In the genomic region with DNA sequence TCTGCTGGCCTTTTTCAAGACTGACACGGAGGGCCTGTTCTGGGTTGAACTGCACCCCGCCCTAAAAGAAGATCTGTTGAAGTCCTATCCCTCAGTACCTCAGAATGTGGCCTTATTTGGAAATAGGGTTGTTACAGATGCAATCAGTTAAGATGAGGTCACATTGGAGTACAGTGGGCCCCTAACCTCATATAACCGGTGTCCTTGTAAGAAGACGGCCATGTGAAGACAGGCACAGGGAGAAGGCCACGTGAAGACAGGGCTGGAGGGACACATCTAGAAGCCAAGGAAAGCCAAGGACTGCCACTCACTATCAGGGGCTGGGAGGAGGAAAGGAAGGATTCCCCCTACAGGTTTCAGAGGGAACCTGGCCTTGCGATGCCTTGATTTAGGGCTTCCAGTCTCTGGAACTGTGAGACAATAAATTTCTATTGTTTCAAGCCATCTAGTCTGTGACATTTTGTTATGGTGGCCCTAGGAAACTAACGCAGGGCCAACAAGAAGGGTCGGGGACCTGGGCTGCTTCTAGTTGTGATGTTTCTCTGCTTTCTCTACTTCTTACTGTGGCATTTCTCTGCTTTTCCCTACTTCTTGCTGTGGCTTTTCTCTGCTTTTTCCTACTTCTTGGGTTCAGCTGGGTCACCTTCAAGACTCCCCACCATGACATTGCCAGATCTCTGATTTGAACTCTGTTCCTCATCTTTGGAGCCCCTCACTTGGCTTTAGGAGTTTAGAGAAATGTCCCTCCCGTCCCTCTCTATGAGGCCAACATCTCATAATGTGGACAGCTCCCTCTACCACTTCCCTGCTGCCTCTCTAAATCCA, we compare ENCODE assay signal across 1 cellular context.
TF ChIP-seq lines count a peak whose summit lies in the region.

No MANE protein-coding gene starts in this region.

TF ChIP-seq in K562, 482 proteins besides CTCF, POLR2A, EP300 and RAD21 (continued from another document and continues in another):
- TF ChIP-seq AFF1 (IDR thresholded peaks at IDR 0.05; ENCODE audit: low read depth in 1 of 2, partially characterized antibody in 2 of 2) = no peak
- TF ChIP-seq, protein P1, sequence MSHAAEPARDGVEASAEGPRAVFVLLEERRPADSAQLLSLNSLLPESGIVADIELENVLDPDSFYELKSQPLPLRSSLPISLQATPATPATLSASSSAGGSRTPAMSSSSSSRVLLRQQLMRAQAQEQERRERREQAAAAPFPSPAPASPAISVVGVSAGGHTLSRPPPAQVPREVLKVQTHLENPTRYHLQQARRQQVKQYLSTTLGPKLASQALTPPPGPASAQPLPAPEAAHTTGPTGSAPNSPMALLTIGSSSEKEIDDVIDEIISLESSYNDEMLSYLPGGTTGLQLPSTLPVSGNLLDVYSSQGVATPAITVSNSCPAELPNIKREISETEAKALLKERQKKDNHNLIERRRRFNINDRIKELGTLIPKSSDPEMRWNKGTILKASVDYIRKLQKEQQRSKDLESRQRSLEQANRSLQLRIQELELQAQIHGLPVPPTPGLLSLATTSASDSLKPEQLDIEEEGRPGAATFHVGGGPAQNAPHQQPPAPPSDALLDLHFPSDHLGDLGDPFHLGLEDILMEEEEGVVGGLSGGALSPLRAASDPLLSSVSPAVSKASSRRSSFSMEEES (CRISPR knock-in tag; IDR thresholded peaks at IDR 0.05) = no peak
- no peak for TF ChIP-seq BRCA1 (IDR thresholded peaks at IDR 0.05)
- no peak for TF ChIP-seq BRCA1 (CRISPR knock-in tag; IDR thresholded peaks at IDR 0.05)
- no peak for TF ChIP-seq STAT6 (CRISPR knock-in tag; IDR thresholded peaks at IDR 0.05)
- no peak for TF ChIP-seq ESRRB (CRISPR knock-in tag; IDR thresholded peaks at IDR 0.05; ENCODE audit: borderline replicate concordance)
- no peak for TF ChIP-seq SP2 (IDR thresholded peaks at IDR 0.05; ENCODE audit: extremely low read depth, low read depth, low read length, poor library complexity, severe bottlenecking)
- TF ChIP-seq ELK1 (CRISPR knock-in tag; IDR thresholded peaks at IDR 0.05) = no peak
- TF ChIP-seq HSF4 (CRISPR knock-in tag; IDR thresholded peaks at IDR 0.05; ENCODE audit: borderline replicate concordance) = no peak
- TF ChIP-seq, protein P2, sequence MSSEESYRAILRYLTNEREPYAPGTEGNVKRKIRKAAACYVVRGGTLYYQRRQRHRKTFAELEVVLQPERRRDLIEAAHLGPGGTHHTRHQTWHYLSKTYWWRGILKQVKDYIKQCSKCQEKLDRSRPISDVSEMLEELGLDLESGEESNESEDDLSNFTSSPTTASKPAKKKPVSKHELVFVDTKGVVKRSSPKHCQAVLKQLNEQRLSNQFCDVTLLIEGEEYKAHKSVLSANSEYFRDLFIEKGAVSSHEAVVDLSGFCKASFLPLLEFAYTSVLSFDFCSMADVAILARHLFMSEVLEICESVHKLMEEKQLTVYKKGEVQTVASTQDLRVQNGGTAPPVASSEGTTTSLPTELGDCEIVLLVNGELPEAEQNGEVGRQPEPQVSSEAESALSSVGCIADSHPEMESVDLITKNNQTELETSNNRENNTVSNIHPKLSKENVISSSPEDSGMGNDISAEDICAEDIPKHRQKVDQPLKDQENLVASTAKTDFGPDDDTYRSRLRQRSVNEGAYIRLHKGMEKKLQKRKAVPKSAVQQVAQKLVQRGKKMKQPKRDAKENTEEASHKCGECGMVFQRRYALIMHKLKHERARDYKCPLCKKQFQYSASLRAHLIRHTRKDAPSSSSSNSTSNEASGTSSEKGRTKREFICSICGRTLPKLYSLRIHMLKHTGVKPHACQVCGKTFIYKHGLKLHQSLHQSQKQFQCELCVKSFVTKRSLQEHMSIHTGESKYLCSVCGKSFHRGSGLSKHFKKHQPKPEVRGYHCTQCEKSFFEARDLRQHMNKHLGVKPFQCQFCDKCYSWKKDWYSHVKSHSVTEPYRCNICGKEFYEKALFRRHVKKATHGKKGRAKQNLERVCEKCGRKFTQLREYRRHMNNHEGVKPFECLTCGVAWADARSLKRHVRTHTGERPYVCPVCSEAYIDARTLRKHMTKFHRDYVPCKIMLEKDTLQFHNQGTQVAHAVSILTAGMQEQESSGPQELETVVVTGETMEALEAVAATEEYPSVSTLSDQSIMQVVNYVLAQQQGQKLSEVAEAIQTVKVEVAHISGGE (CRISPR knock-in tag; IDR thresholded peaks at IDR 0.05) = 0 out of 6 replicates have a peak, but pooled peaks of 1 of the 3 experiments have one; percentile 71
- TF ChIP-seq CXXC5 (CRISPR knock-in tag; IDR thresholded peaks at IDR 0.05) = peak; percentile 58; the same call in 1 of the 2 replicates
- no peak for TF ChIP-seq DDX20 (tag; IDR thresholded peaks at IDR 0.05; ENCODE audit: low read depth)
- no peak for TF ChIP-seq PHB2 (IDR thresholded peaks at IDR 0.05; ENCODE audit: low read depth)
- no peak for TF ChIP-seq ZNF212 (CRISPR knock-in tag; IDR thresholded peaks at IDR 0.05)
- 0 out of 2 replicates have a peak, but pooled peaks have one; percentile 20 for TF ChIP-seq XRCC5 (IDR thresholded peaks at IDR 0.05; ENCODE audit: low read depth, low read length)
- TF ChIP-seq NONO (IDR thresholded peaks at IDR 0.05; ENCODE audit: low read depth in 2 of 2, low read length in 1 of 2) = no peak
- TF ChIP-seq TARDBP (IDR thresholded peaks at IDR 0.05) = no peak
- no peak for TF ChIP-seq TAF15 (IDR thresholded peaks at IDR 0.05; ENCODE audit: low read depth, low read length)
- TF ChIP-seq ZNF280B (CRISPR knock-in tag; IDR thresholded peaks at IDR 0.05) = no peak
- TF ChIP-seq FOXA1 (IDR thresholded peaks at IDR 0.05; ENCODE audit: borderline replicate concordance) = no peak
- no peak for TF ChIP-seq TCF7L2 (IDR thresholded peaks at IDR 0.05; ENCODE audit: low read depth, low read length)
- peak; percentile 41; the same call in 1 of the 2 replicates for TF ChIP-seq CEBPB (tag; IDR thresholded peaks at IDR 0.05)
- peak; percentile 75 for TF ChIP-seq E2F3 (CRISPR knock-in tag; IDR thresholded peaks at IDR 0.05)
- 0 out of 2 replicates have a peak, but pooled peaks have one; percentile 33 for TF ChIP-seq HIVEP1 (CRISPR knock-in tag; IDR thresholded peaks at IDR 0.05)
- no peak for TF ChIP-seq ERF (CRISPR knock-in tag; IDR thresholded peaks at IDR 0.05)
- no peak for TF ChIP-seq MYBL2 (IDR thresholded peaks at IDR 0.05; ENCODE audit: low read depth)
- no peak for TF ChIP-seq MYBL2 (CRISPR knock-in tag; IDR thresholded peaks at IDR 0.05; ENCODE audit: borderline replicate concordance)
- no peak for TF ChIP-seq CEBPG (CRISPR knock-in tag; IDR thresholded peaks at IDR 0.05)
- TF ChIP-seq CEBPG (tag; conservative IDR thresholded peaks at IDR 0.05 in 1 of 2, IDR thresholded peaks at IDR 0.05 in 1 of 2) = peak in 1 of 2 experiments; percentile 64; a peak in 3 of 4 replicates
- peak; percentile 97 for TF ChIP-seq ATF7 (IDR thresholded peaks at IDR 0.05)
- TF ChIP-seq MTA1 (IDR thresholded peaks at IDR 0.05; ENCODE audit: borderline replicate concordance) = no peak
- no peak for TF ChIP-seq RBM15 (IDR thresholded peaks at IDR 0.05; ENCODE audit: insufficient read depth, low read length)
- no peak for TF ChIP-seq ZNF311 (CRISPR knock-in tag; IDR thresholded peaks at IDR 0.05)
- TF ChIP-seq RUNX1 (IDR thresholded peaks at IDR 0.05; ENCODE audit: low read depth) = no peak
